8 cellular contexts compared by ENCODE assay signal in genomic region chr9:89000973-89001916, GRCh38. TPM values are rescaled to one million over a fixed set of nuclear protein-coding genes. Genes with fewer than 3 reads are reported as not detected.
DNase-seq lines count a peak whose midpoint lies in the region; ATAC-seq and TF ChIP-seq lines count a peak whose summit lies in the region.

No MANE protein-coding gene starts in this region.

- POLR2A ChIA-PET in AG04450 (lab: Yijun Ruan, JAX): interaction anchor here (0.8 kb wide), 1 partner anchor 256 kb away, joined by 3 read pairs; no protein-coding TSS in a partner anchor
- POLR2A ChIA-PET in SK-N-SH (lab: Yijun Ruan, JAX): interaction anchor here (0.6 kb wide), 1 partner anchor 857 kb away, joined by 3 read pairs; no protein-coding TSS in a partner anchor

- H3K4me2 ChIP-seq in Loucy (ENCODE audit: low read depth, low read length, poor library complexity, severe bottlenecking) (peak overlapping the region; percentile 50), SK-N-SH (peak overlapping the region; percentile 39)

- DNase-seq in AG04450 (ENCODE audit: low read depth, low spot score) (peak; percentile 59), SK-N-SH (peak; percentile 86), head of caudate nucleus (peak; percentile 77 to 95 (median 88)), posterior cingulate gyrus (peak; percentile 79 to 98 (median 90)), upper lobe of left lung (peak; percentile 83 to 84)
- peak in 1 of 2 donors; percentile 81 for DNase-seq in activated naive CD4-positive, alpha-beta T cell treated with anti-CD3 and anti-CD28 coated beads, Interleukin-2, amount 50 U/mL, for 72 hours (ENCODE audit: low spot score in 2 of 2)

- H3K4me1 ChIP-seq in Loucy (ENCODE audit: insufficient read depth, low read length, poor library complexity, severe bottlenecking) (peaks cover 21% of the 10 kb centered on the region), SK-N-SH (ENCODE audit: control insufficient read depth in 1 of 2, insufficient read depth in 2 of 2, low read depth in 1 of 2, low read length in 1 of 2) (peaks cover 23 to 50% of the 10 kb centered on the region in 2 experiments), upper lobe of left lung (peaks cover 10 to 16% (median 11%) of the 10 kb centered on the region in 4 donors)

- 53% methylated on average over 35 of the region's 52 CpGs for WGBS in SK-N-SH (ENCODE audit: low lambda C conversion rate)
- WGBS in upper lobe of left lung, 2 donors: 31 to 45% methylated on average over 38 to 52 of the region's 52 CpGs

- H3K36me3 Mint-ChIP-seq in activated naive CD4-positive, alpha-beta T cell treated with anti-CD3 and anti-CD28 coated beads, Interleukin-2, amount 50 U/mL, for 72 hours: no peaks in the 10 kb centered on the region

- peak overlapping the region; percentile 39 for H3K27ac ChIP-seq in AG04450 (ENCODE audit: low read depth, low read length)
- peak overlapping the region; percentile 37 to 92 for H3K27ac ChIP-seq in SK-N-SH (ENCODE audit: low read depth in 2 of 2, low read length in 1 of 2)
- H3K27ac ChIP-seq in upper lobe of left lung: peak overlapping the region in 1 of 4 donors; percentile 35

- peak; percentile 95 for TF ChIP-seq RAD21 in SK-N-SH (IDR thresholded peaks at IDR 0.05; ENCODE audit: low read length)

- H3K9me3 ChIP-seq in AG04450 (ENCODE audit: control insufficient read depth, insufficient read depth, low read length) (no peaks in the 10 kb centered on the region), Loucy (ENCODE audit: insufficient read depth, low read depth, low read length) (no peaks in the 10 kb centered on the region), SK-N-SH (no peaks in the 10 kb centered on the region), upper lobe of left lung (no peaks in the 10 kb centered on the region)

- no peaks in the 10 kb centered on the region for H3K79me2 ChIP-seq in Loucy (ENCODE audit: insufficient read depth, low read length)
- H3K79me2 ChIP-seq in SK-N-SH (ENCODE audit: insufficient read depth): peaks cover 3% of the 10 kb centered on the region; the same call in 1 of the 2 replicates

- H3K36me3 ChIP-seq in Loucy (ENCODE audit: insufficient read depth, low read length): no peaks in the 10 kb centered on the region
- H3K36me3 ChIP-seq in SK-N-SH (replicated peaks in 1 of 2; ENCODE audit: control insufficient read depth in 1 of 2, insufficient read depth in 2 of 2, low read length in 1 of 2): peaks cover 3 to 13% of the 10 kb centered on the region in 2 experiments
- H3K36me3 ChIP-seq in upper lobe of left lung: no peaks in the 10 kb centered on the region

- CTCF ChIA-PET in AG04450 (lab: Charles Lee) (interaction anchor here (0.5 to 1.6 kb wide), 16 partner anchors 9 to 856 kb away, joined by 3 to 10 read pairs (median 4); partner anchors contain the start of gene S1PR3), SK-N-SH (lab: Yijun Ruan, JAX) (interaction anchor here (0.6 to 2.1 kb wide), 39 partner anchors 9 to 1663 kb away, joined by 3 to 16 read pairs (median 4); partner anchors contain the start of gene S1PR3)

- TF ChIP-seq EP300 in SK-N-SH (IDR thresholded peaks at IDR 0.05; ENCODE audit: borderline replicate concordance in 1 of 2, low read depth in 1 of 2, low read length in 1 of 2): peak in 1 of 2 experiments; percentile 54; a peak in 1 of 4 replicates
- no peak for TF ChIP-seq EP300 in upper lobe of left lung (IDR thresholded peaks at IDR 0.05)

- H3K4me3 ChIP-seq in AG04450 (ENCODE audit: low read depth, low read length) (0 out of 2 replicates have a peak overlapping the region, but pooled peaks have one; percentile 4), Loucy (ENCODE audit: low read length, poor library complexity, severe bottlenecking) (peak overlapping the region; percentile 34), SK-N-SH (ENCODE audit: low read depth in 2 of 2, low read length in 1 of 2) (peak overlapping the region in 1 of 2 experiments; percentile 19; a peak in 2 of 4 replicates), upper lobe of left lung (peak overlapping the region in 2 of 4 donors; percentile 15 to 33)

- peak; percentile 82 for TF ChIP-seq CTCF in AG04450 (IDR thresholded peaks at IDR 0.05; ENCODE audit: low read depth, low read length)
- TF ChIP-seq CTCF in Loucy (conservative IDR thresholded peaks at IDR 0.05; ENCODE audit: low read length): peak; percentile 86
- TF ChIP-seq CTCF in SK-N-SH (IDR thresholded peaks at IDR 0.05): peak; percentile 76
- TF ChIP-seq CTCF in upper lobe of left lung (IDR thresholded peaks at IDR 0.05): peak; percentile 52 to 85 (median 78)

- no peaks in the 10 kb centered on the region for H3K9me2 ChIP-seq in Loucy (replicated peaks; ENCODE audit: low read depth, low read length)
- no peaks in the 10 kb centered on the region for H3K9me2 ChIP-seq in SK-N-SH

- H3F3A ChIP-seq in Loucy (ENCODE audit: low read depth): no peaks in the 10 kb centered on the region
- peaks cover 3% of the 10 kb centered on the region for H3F3A ChIP-seq in SK-N-SH (replicated peaks; ENCODE audit: insufficient read depth)

- no peak overlapping the region for H3K27ac Mint-ChIP-seq in activated naive CD4-positive, alpha-beta T cell treated with anti-CD3 and anti-CD28 coated beads, Interleukin-2, amount 50 U/mL, for 72 hours

- H2AFZ ChIP-seq in Loucy (ENCODE audit: low read length): peak overlapping the region; percentile 86
- no peak overlapping the region for H2AFZ ChIP-seq in SK-N-SH (ENCODE audit: low read depth)

- H3K9me3 Mint-ChIP-seq in activated naive CD4-positive, alpha-beta T cell treated with anti-CD3 and anti-CD28 coated beads, Interleukin-2, amount 50 U/mL, for 72 hours: no peaks in the 10 kb centered on the region

- TF ChIP-seq POLR2A in upper lobe of left lung (IDR thresholded peaks at IDR 0.05): no peak

- no peaks in the 10 kb centered on the region for H3K27me3 ChIP-seq in AG04450 (ENCODE audit: control insufficient read depth, insufficient read depth, low read length)
- H3K27me3 ChIP-seq in Loucy (ENCODE audit: insufficient read depth, low read length, poor library complexity, severe bottlenecking): peaks cover 6% of the 10 kb centered on the region
- H3K27me3 ChIP-seq in SK-N-SH (ENCODE audit: insufficient read depth): no peaks in the 10 kb centered on the region
- H3K27me3 ChIP-seq in upper lobe of left lung: no peaks in the 10 kb centered on the region

- intact Hi-C loops in head of caudate nucleus (cut with DNase I) (loop anchor here (5.0 kb wide), 1 partner anchor 409 kb away; no protein-coding TSS in a partner anchor), posterior cingulate gyrus (cut with DNase I) (loop anchor here (2.0 to 10.0 kb wide), 2 partner anchors 274 to 406 kb away; no protein-coding TSS in a partner anchor)

- ATAC-seq in GM18907 (IDR thresholded peaks at IDR 0.05; ENCODE audit: unreplicated experiment): peak; percentile 79
- ATAC-seq in activated naive CD4-positive, alpha-beta T cell treated with anti-CD3 and anti-CD28 coated beads, Interleukin-2, amount 50 U/mL, for 72 hours: peak; percentile 37 to 83
- ATAC-seq in upper lobe of left lung (ENCODE audit: low FRiP score in 2 of 2): peak; percentile 67 to 93

- H3K9ac ChIP-seq in Loucy (ENCODE audit: low read depth, low read length, poor library complexity, severe bottlenecking) (peak overlapping the region; percentile 41), SK-N-SH (no peak overlapping the region)

- H4K20me1 ChIP-seq in Loucy (ENCODE audit: insufficient read depth, low read length, poor library complexity, severe bottlenecking) (no peaks in the 10 kb centered on the region), SK-N-SH (ENCODE audit: insufficient read depth) (no peaks in the 10 kb centered on the region)

TF ChIP-seq in SK-N-SH, 30 proteins besides CTCF, POLR2A, EP300 and RAD21:
- TF ChIP-seq MXI1 (IDR thresholded peaks at IDR 0.05; ENCODE audit: low read depth, low read length) (peak; percentile 60; the same call in 1 of the 2 replicates), GATA2 (CRISPR knock-in tag; IDR thresholded peaks at IDR 0.05) (peak; percentile 47; the same call in 1 of the 2 replicates), NRF1 (IDR thresholded peaks at IDR 0.05; ENCODE audit: low read depth, low read length) (no peak), SMC3 (IDR thresholded peaks at IDR 0.05; ENCODE audit: low read depth, low read length) (peak; percentile 96), FOXJ3 (CRISPR knock-in tag; IDR thresholded peaks at IDR 0.05) (0 out of 2 replicates have a peak, but pooled peaks have one; percentile 29), RCOR1 (IDR thresholded peaks at IDR 0.05; ENCODE audit: low read length) (no peak), NFIC (IDR thresholded peaks at IDR 0.05; ENCODE audit: borderline replicate concordance) (peak; percentile 32; the same call in 1 of the 2 replicates), ELF1 (IDR thresholded peaks at IDR 0.05) (0 out of 2 replicates have a peak, but pooled peaks have one; percentile 15), SIN3A (IDR thresholded peaks at IDR 0.05; ENCODE audit: borderline replicate concordance, low read depth, low read length) (no peak)
- TF ChIP-seq, protein P1, sequence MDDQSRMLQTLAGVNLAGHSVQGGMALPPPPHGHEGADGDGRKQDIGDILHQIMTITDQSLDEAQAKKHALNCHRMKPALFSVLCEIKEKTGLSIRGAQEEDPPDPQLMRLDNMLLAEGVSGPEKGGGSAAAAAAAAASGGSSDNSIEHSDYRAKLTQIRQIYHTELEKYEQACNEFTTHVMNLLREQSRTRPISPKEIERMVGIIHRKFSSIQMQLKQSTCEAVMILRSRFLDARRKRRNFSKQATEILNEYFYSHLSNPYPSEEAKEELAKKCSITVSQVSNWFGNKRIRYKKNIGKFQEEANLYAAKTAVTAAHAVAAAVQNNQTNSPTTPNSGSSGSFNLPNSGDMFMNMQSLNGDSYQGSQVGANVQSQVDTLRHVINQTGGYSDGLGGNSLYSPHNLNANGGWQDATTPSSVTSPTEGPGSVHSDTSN (IDR thresholded peaks at IDR 0.05): no peak
- TF ChIP-seq, protein P2, sequence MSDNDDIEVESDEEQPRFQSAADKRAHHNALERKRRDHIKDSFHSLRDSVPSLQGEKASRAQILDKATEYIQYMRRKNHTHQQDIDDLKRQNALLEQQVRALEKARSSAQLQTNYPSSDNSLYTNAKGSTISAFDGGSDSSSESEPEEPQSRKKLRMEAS (IDR thresholded peaks at IDR 0.05; ENCODE audit: low read depth): peak; percentile 70; the same call in 1 of the 2 replicates

RNA-seq across cellular contexts. Expression of gene S1PR3, which starts 10.0 kb away (rescaled TPM):
- polyA plus RNA-seq in AG04450 (2011; rRNA removed) (33.1 and 40.3 TPM in 2 replicates), SK-N-SH (2012; rRNA removed) (2.5 and 2.9 TPM in 2 replicates)
- 50.7 and 58.2 TPM in 2 replicates for polyA minus RNA-seq in AG04450 (2011; rRNA and poly(A)+ RNA removed)
- polyA plus RNA-seq in SK-N-SH (2012; cell fraction: cytosol; rRNA removed): 2.9 and 3.1 TPM in 2 replicates
- polyA plus RNA-seq in SK-N-SH (2012; cell fraction: nucleus; rRNA removed): 2.2 and 3.7 TPM in 2 replicates
- total RNA-seq in activated naive CD4-positive, alpha-beta T cell treated with anti-CD3 and anti-CD28 coated beads, Interleukin-2, amount 50 U/mL, for 72 hours: under 1 TPM; 0.07 to 0.14 TPM
- 10 to 100 TPM in 2 of 6 donors, 1 to 10 TPM in 4; 3.3 to 13.6 (median 5.4) TPM for total RNA-seq in upper lobe of left lung
